9 cellular contexts compared by ENCODE assay signal in genomic region chr5:114223866-114224265, GRCh38.
DNase-seq lines count a peak whose midpoint lies in the region; ATAC-seq and TF ChIP-seq lines count a peak whose summit lies in the region.
"Had no signal": no experiment of that assay in that cellular context is flagged by ENCODE, and none has a peak within 500 bp of the region (broad histone marks: within the 10 kb centered on the region; RNA-seq: fewer than 3 reads in every experiment).

No MANE protein-coding gene starts in this region.

- H3K27me3 Mint-ChIP-seq in T-cell (no peaks in the 10 kb centered on the region), T-helper 17 cell (no peaks in the 10 kb centered on the region)
- H3K27me3 Mint-ChIP-seq: brain had no signal

- H3K36me3 Mint-ChIP-seq in T-cell: no peaks in the 10 kb centered on the region
- no peaks in the 10 kb centered on the region for H3K36me3 Mint-ChIP-seq in T-helper 17 cell (ENCODE audit: low read depth)
- H3K36me3 Mint-ChIP-seq: brain had no signal

- ATAC-seq in T-cell (replicated peaks in 1 of 4) (no peak), HG02571 (IDR thresholded peaks at IDR 0.05; ENCODE audit: unreplicated experiment) (no peak), T-helper 17 cell (no peak)

- no peak overlapping the region for H3K4me3 Mint-ChIP-seq in T-cell
- no peak overlapping the region for H3K4me3 Mint-ChIP-seq in T-helper 17 cell
- H3K4me3 Mint-ChIP-seq: brain had no signal

- H3K27ac Mint-ChIP-seq in T-cell: no peak overlapping the region
- H3K27ac Mint-ChIP-seq in T-helper 17 cell: no peak overlapping the region
- H3K27ac Mint-ChIP-seq: brain had no signal

- H3K36me3 ChIP-seq in MM.1S (replicated peaks; ENCODE audit: insufficient read depth, low read length): no peaks in the 10 kb centered on the region

- CTCF ChIA-PET in T-cell (lab: Charles Lee): no interaction called here

- H3K4me2 ChIP-seq in MM.1S (ENCODE audit: low read depth, low read length): no peak overlapping the region

- no peaks in the 10 kb centered on the region for H4K20me1 ChIP-seq in MM.1S (ENCODE audit: insufficient read depth, low read length)

- TF ChIP-seq CTCF in GM20000 (IDR thresholded peaks at IDR 0.05; ENCODE audit: extremely low read depth, missing control alignments) (peak; percentile 8), MM.1S (IDR thresholded peaks at IDR 0.05; ENCODE audit: low read length) (peak; percentile 70), fibroblast of pulmonary artery (IDR thresholded peaks at IDR 0.05; ENCODE audit: low read length, missing control alignments) (peak; percentile 46)

- DNase-seq in D341Med (ENCODE audit: low spot score) (peak; percentile 24), GM20000 (ENCODE audit: low spot score) (no peak), MM.1S (peak; percentile 68), fibroblast of pulmonary artery (ENCODE audit: low read depth) (peak; percentile 38), T-cell (no peak), T-helper 17 cell (no peak)
- no peak for DNase-seq in activated effector memory CD4-positive, alpha-beta T cell treated with Interleukin-2 at 50 U/mL for 16 hours

- H3K4me3 ChIP-seq in MM.1S (ENCODE audit: low read length): no peak overlapping the region
- H3K4me3 ChIP-seq in fibroblast of pulmonary artery (replicated peaks; ENCODE audit: low read depth, low read length): no peak overlapping the region

- H3K9me3 ChIP-seq in MM.1S (replicated peaks; ENCODE audit: insufficient read depth, low read length) (no peaks in the 10 kb centered on the region), T-helper 17 cell (ENCODE audit: control insufficient read depth, low read length, poor library complexity, severe bottlenecking) (peaks cover 2% of the 10 kb centered on the region)

- H3F3A ChIP-seq in MM.1S (ENCODE audit: insufficient read depth, low read length): no peaks in the 10 kb centered on the region

- no peak overlapping the region for H3K9ac ChIP-seq in MM.1S (ENCODE audit: low read length)

- H3K4me1 Mint-ChIP-seq in T-cell (no peaks in the 10 kb centered on the region), T-helper 17 cell (no peaks in the 10 kb centered on the region)
- H3K4me1 Mint-ChIP-seq: brain had no signal

- peaks cover 0 to 32% (median 6%) of the 10 kb centered on the region in 3 donors for H3K9me3 Mint-ChIP-seq in T-cell

- no peaks in the 10 kb centered on the region for H3K4me1 ChIP-seq in MM.1S (ENCODE audit: low read length)

- no peaks in the 10 kb centered on the region for H3K9me2 ChIP-seq in MM.1S (replicated peaks; ENCODE audit: insufficient read depth, low read length)

- no peaks in the 10 kb centered on the region for H3K79me2 ChIP-seq in MM.1S (ENCODE audit: low read length)

- no peak overlapping the region for H3K27ac ChIP-seq in MM.1S (ENCODE audit: low read length)

- H3K27me3 ChIP-seq in MM.1S (replicated peaks; ENCODE audit: insufficient read depth, low read length): no peaks in the 10 kb centered on the region

- POLR2A ChIA-PET in T-cell (lab: Charles Lee): no interaction called here

- H2AFZ ChIP-seq in MM.1S (ENCODE audit: low read length): no peak overlapping the region

Comparison
In these comparisons a context has a peak if more than half of its experiments do, and no peak if none do; other contexts are left out.
1. DNase-seq: peak in D341Med (single experiment), MM.1S (single experiment) and fibroblast of pulmonary artery (single experiment); none in GM20000 (single experiment), T-cell (0 of 34), activated effector memory CD4-positive, alpha-beta T cell treated with Interleukin-2 at 50 U/mL for 16 hours (single experiment) and T-helper 17 cell (0 of 3).
2. CTCF ChIP-seq: peak in every context shown above with its lines; median percentile 70 in MM.1S; 46 in fibroblast of pulmonary artery; 8 in GM20000.